Comparison of ENCODE assay signal across 8 cellular contexts in genomic region chr3:47161983-47162694, GRCh38. TPM values are rescaled to one million over a fixed set of nuclear protein-coding genes. Genes with fewer than 3 reads are reported as not detected.
DNase-seq lines count a peak whose midpoint lies in the region; ATAC-seq and TF ChIP-seq lines count a peak whose summit lies in the region.

No MANE protein-coding gene starts in this region.

- H3K4me1 ChIP-seq in thoracic aorta (ENCODE audit: control insufficient read depth in 1 of 2, low read depth in 2 of 2) = peaks cover 39 to 63% of the 10 kb centered on the region in 2 donors

- peaks cover 28% of the 10 kb centered on the region for H3K36me3 Mint-ChIP-seq in activated CD4-positive, alpha-beta T cell treated with anti-CD3 and anti-CD28 coated beads, Interleukin-2, amount 10 ng/mL, durations not matched to agents 7 days and 5 days (ENCODE audit: low read depth)
- H3K36me3 Mint-ChIP-seq in activated T-helper 17 cell treated with anti-CD3 and anti-CD28 coated beads, Interleukin-2, amount 50 U/mL, for 72 hours (ENCODE audit: low read depth) = peaks cover 47% of the 10 kb centered on the region
- H3K36me3 Mint-ChIP-seq in immature natural killer cell = peaks cover 0 to 5% (median 0%) of the 10 kb centered on the region in 3 donors

- POLR2A ChIA-PET in activated CD4-positive, alpha-beta T cell treated with anti-CD3 and anti-CD28 coated beads, Interleukin-2, amount 10 ng/mL, durations not matched to agents 7 days and 5 days (lab: Charles Lee) = no interaction called here

- no peaks in the 10 kb centered on the region for H3K27me3 Mint-ChIP-seq in activated CD4-positive, alpha-beta T cell treated with anti-CD3 and anti-CD28 coated beads, Interleukin-2, amount 10 ng/mL, durations not matched to agents 7 days and 5 days
- H3K27me3 Mint-ChIP-seq in activated T-helper 17 cell treated with anti-CD3 and anti-CD28 coated beads, Interleukin-2, amount 50 U/mL, for 72 hours = no peaks in the 10 kb centered on the region
- peaks cover 14 to 27% (median 17%) of the 10 kb centered on the region in 3 donors for H3K27me3 Mint-ChIP-seq in immature natural killer cell (ENCODE audit: low read depth in 3 of 3)

- H3K9me3 Mint-ChIP-seq in activated CD4-positive, alpha-beta T cell treated with anti-CD3 and anti-CD28 coated beads, Interleukin-2, amount 10 ng/mL, durations not matched to agents 7 days and 5 days = no peaks in the 10 kb centered on the region
- H3K9me3 Mint-ChIP-seq in activated T-helper 17 cell treated with anti-CD3 and anti-CD28 coated beads, Interleukin-2, amount 50 U/mL, for 72 hours = peaks cover 3% of the 10 kb centered on the region
- H3K9me3 Mint-ChIP-seq in immature natural killer cell = no peaks in the 10 kb centered on the region

- TF ChIP-seq CTCF in thoracic aorta (IDR thresholded peaks at IDR 0.05) = no peak

- H3K4me3 Mint-ChIP-seq in activated CD4-positive, alpha-beta T cell treated with anti-CD3 and anti-CD28 coated beads, Interleukin-2, amount 10 ng/mL, durations not matched to agents 7 days and 5 days = peak overlapping the region; percentile 97
- H3K4me3 Mint-ChIP-seq in activated T-helper 17 cell treated with anti-CD3 and anti-CD28 coated beads, Interleukin-2, amount 50 U/mL, for 72 hours = peak overlapping the region; percentile 92
- H3K4me3 Mint-ChIP-seq in immature natural killer cell = peak overlapping the region; percentile 99 to 100 (median 99)

- H3K4me3 ChIP-seq in thoracic aorta = peak overlapping the region; percentile 93

- H3K27me3 ChIP-seq in thoracic aorta (replicated peaks; ENCODE audit: insufficient read depth) = no peaks in the 10 kb centered on the region

- H3K27ac Mint-ChIP-seq in activated CD4-positive, alpha-beta T cell treated with anti-CD3 and anti-CD28 coated beads, Interleukin-2, amount 10 ng/mL, durations not matched to agents 7 days and 5 days = peak overlapping the region; percentile 99
- peak overlapping the region; percentile 97 for H3K27ac Mint-ChIP-seq in activated T-helper 17 cell treated with anti-CD3 and anti-CD28 coated beads, Interleukin-2, amount 50 U/mL, for 72 hours
- peak overlapping the region; percentile 98 to 100 (median 99) for H3K27ac Mint-ChIP-seq in immature natural killer cell

- no peak for ATAC-seq in activated T-helper 17 cell treated with anti-CD3 and anti-CD28 coated beads, Interleukin-2, amount 50 U/mL, for 72 hours (replicated peaks)
- ATAC-seq in thoracic aorta (ENCODE audit: insufficient number of reproducible peaks, low FRiP score, low read depth) (no peak), GM18498 (IDR thresholded peaks at IDR 0.05; ENCODE audit: unreplicated experiment) (no peak), GM19467 (IDR thresholded peaks at IDR 0.05; ENCODE audit: unreplicated experiment) (no peak)

- CTCF ChIA-PET in activated CD4-positive, alpha-beta T cell treated with anti-CD3 and anti-CD28 coated beads, Interleukin-2, amount 10 ng/mL, durations not matched to agents 7 days and 5 days (lab: Charles Lee) = interaction anchor here (0.6 to 0.7 kb wide), 2 partner anchors 18 to 113 kb away, joined by 3 read pairs; no protein-coding TSS in a partner anchor

- H3K36me3 ChIP-seq in thoracic aorta = no peaks in the 10 kb centered on the region

- no peak for DNase-seq in activated CD4-positive, alpha-beta T cell treated with anti-CD3 and anti-CD28 coated beads, Interleukin-2, amount 10 ng/mL, durations not matched to agents 7 days and 5 days
- DNase-seq in activated CD4-positive, alpha-beta T cell treated with anti-CD3 and anti-CD28 coated beads for 48 hours = no peak
- no peak for DNase-seq in immature natural killer cell
- no peak for DNase-seq in thoracic aorta (ENCODE audit: low spot score)
- no peak for DNase-seq in T1000 (lab: John Stamatoyannopoulos, UW)

- H3K4me1 Mint-ChIP-seq in activated CD4-positive, alpha-beta T cell treated with anti-CD3 and anti-CD28 coated beads, Interleukin-2, amount 10 ng/mL, durations not matched to agents 7 days and 5 days = peaks cover 52% of the 10 kb centered on the region
- peaks cover 32% of the 10 kb centered on the region for H3K4me1 Mint-ChIP-seq in activated T-helper 17 cell treated with anti-CD3 and anti-CD28 coated beads, Interleukin-2, amount 50 U/mL, for 72 hours
- peaks cover 68 to 79% of the 10 kb centered on the region in 2 donors for H3K4me1 Mint-ChIP-seq in immature natural killer cell

- no peaks in the 10 kb centered on the region for H3K9me3 ChIP-seq in thoracic aorta

- peak overlapping the region in 1 of 2 donors; percentile 94 for H3K27ac ChIP-seq in thoracic aorta

RNA-seq across cellular contexts. Expression of gene SETD2, which starts 1.8 kb away (rescaled TPM):
- 10 to 100 TPM; 44.4 to 48.3 TPM for total RNA-seq in activated CD4-positive, alpha-beta T cell treated with anti-CD3 and anti-CD28 coated beads, Interleukin-2, amount 10 ng/mL, durations not matched to agents 7 days and 5 days
- 10 to 100 TPM; 28.8 to 33.1 TPM for total RNA-seq in activated T-helper 17 cell treated with anti-CD3 and anti-CD28 coated beads, Interleukin-2, amount 50 U/mL, for 72 hours
- 10 to 100 TPM in 1 of 3 donors, 1 to 10 TPM in 2; 7.4 to 27.0 (median 8.2) TPM for polyA plus RNA-seq in immature natural killer cell
- 10 to 100 TPM; 44.3 to 78.9 TPM for total RNA-seq in thoracic aorta
